ENCODE assay signal across 8 cellular contexts in the genomic region with DNA sequence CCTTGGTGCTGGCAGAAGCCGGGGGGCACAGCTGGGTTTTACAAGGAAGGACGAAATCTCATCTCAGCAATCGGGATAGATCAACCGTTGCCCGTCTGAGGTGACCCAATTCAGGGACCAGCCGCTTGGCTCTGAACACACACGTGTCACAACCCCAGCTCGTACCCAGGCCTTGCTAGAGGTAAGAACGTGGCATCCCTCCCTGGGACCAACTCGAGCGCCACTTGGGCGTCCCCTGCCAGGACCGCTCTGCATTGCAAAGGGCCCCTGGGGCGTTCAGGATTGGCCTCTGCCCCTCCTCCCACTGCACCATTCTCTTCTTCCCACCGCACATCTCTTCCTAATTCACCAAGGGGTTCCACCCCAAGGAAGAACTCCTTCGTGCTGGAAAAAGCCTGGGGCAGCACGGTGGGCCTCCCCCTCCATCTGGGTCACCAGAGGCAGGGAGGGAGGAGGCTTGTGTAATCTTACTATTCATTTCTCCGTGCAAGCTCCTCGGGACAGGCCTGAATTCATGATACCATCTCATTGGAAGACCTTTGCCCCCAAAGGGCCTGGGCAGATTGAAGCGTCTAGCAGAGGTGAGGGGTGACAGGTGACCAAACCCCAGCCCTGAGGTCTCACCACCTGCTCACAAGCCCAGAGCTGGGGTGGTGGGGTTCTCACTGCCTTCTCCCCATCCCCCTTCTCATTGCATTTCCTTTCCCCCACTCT.
DNase-seq lines count a peak whose midpoint lies in the region; ATAC-seq and TF ChIP-seq lines count a peak whose summit lies in the region.

No MANE protein-coding gene starts in this region.

- DNase-seq in activated naive CD8-positive, alpha-beta T cell treated with anti-CD3 and anti-CD28 coated beads for 36 hours = no peak
- DNase-seq in mucosa of descending colon (peak in 2 of 3 donors; percentile 49 to 52), NCI-H1417 treated with DMSO at 0.1 percent for 48 hours (lab: John Stamatoyannopoulos, UW) (no peak)

- H3K4me3 Mint-ChIP-seq in activated naive CD8-positive, alpha-beta T cell = peak overlapping the region; percentile 25
- no peak overlapping the region for H3K4me3 Mint-ChIP-seq in activated naive CD8-positive, alpha-beta T cell treated with anti-CD3 and anti-CD28 coated beads for 36 hours

- peak overlapping the region; percentile 65 to 86 for H3K9ac ChIP-seq in duodenal mucosa (ENCODE audit: low read depth in 1 of 2, low read length in 2 of 2)

- peaks cover 1% of the 10 kb centered on the region for H3K27me3 Mint-ChIP-seq in activated naive CD8-positive, alpha-beta T cell
- peaks cover 10% of the 10 kb centered on the region for H3K27me3 Mint-ChIP-seq in activated naive CD8-positive, alpha-beta T cell treated with anti-CD3 and anti-CD28 coated beads for 36 hours

- H3K36me3 ChIP-seq in duodenal mucosa (ENCODE audit: control insufficient read depth in 1 of 2, insufficient read depth in 2 of 2, low read length in 2 of 2) (no peaks in the 10 kb centered on the region), mucosa of descending colon (ENCODE audit: low read depth) (no peaks in the 10 kb centered on the region), urinary bladder (ENCODE audit: insufficient read depth) (no peaks in the 10 kb centered on the region)

- intact Hi-C loops in mucosa of descending colon (cut with DNase I, micrococcal nuclease) = loop anchor here in 1 of 2 donors (2.0 kb wide), 1 partner anchor 518 kb away; no protein-coding TSS in a partner anchor

- no peak overlapping the region for H3K27ac Mint-ChIP-seq in activated naive CD8-positive, alpha-beta T cell
- no peak overlapping the region for H3K27ac Mint-ChIP-seq in activated naive CD8-positive, alpha-beta T cell treated with anti-CD3 and anti-CD28 coated beads for 36 hours

- H3K27ac ChIP-seq in duodenal mucosa (ENCODE audit: low read depth, low read length) (peak overlapping the region; percentile 93), urinary bladder (ENCODE audit: low read depth) (peak overlapping the region; percentile 63)

- H3K27me3 ChIP-seq in duodenal mucosa (ENCODE audit: control insufficient read depth in 1 of 2, insufficient read depth in 2 of 2, low read length in 2 of 2) = no peaks in the 10 kb centered on the region

- H3K4me1 Mint-ChIP-seq in activated naive CD8-positive, alpha-beta T cell (ENCODE audit: low read depth) = peaks cover 8% of the 10 kb centered on the region
- H3K4me1 Mint-ChIP-seq in activated naive CD8-positive, alpha-beta T cell treated with anti-CD3 and anti-CD28 coated beads for 36 hours = peaks cover 4% of the 10 kb centered on the region

- peaks cover 37 to 47% of the 10 kb centered on the region in 2 donors for H3K4me1 ChIP-seq in duodenal mucosa (ENCODE audit: control insufficient read depth in 1 of 2, insufficient read depth in 2 of 2, low read length in 2 of 2)
- H3K4me1 ChIP-seq in mucosa of descending colon (ENCODE audit: low read depth) = peaks cover 33% of the 10 kb centered on the region
- H3K4me1 ChIP-seq in urinary bladder (ENCODE audit: insufficient read depth) = no peaks in the 10 kb centered on the region

- 65% methylated on average over 20 of the region's 20 CpGs for WGBS in urinary bladder

- TF ChIP-seq CTCF in mucosa of descending colon (IDR thresholded peaks at IDR 0.05) = no peak

- no peaks in the 10 kb centered on the region for H3K9me3 Mint-ChIP-seq in activated naive CD8-positive, alpha-beta T cell (ENCODE audit: low read depth)
- no peaks in the 10 kb centered on the region for H3K9me3 Mint-ChIP-seq in activated naive CD8-positive, alpha-beta T cell treated with anti-CD3 and anti-CD28 coated beads for 36 hours

- no peaks in the 10 kb centered on the region for H3K9me3 ChIP-seq in duodenal mucosa (ENCODE audit: control insufficient read depth in 1 of 2, low read length in 2 of 2)
- H3K9me3 ChIP-seq in mucosa of descending colon = no peaks in the 10 kb centered on the region

- H3K4me3 ChIP-seq in duodenal mucosa (ENCODE audit: low read depth in 1 of 2, low read length in 2 of 2) = peak overlapping the region; percentile 53 to 63
- H3K4me3 ChIP-seq in mucosa of descending colon = no peak overlapping the region
- no peak overlapping the region for H3K4me3 ChIP-seq in urinary bladder (ENCODE audit: low read depth, low read length)

- ATAC-seq in mucosa of descending colon (no peak), HG03439 (IDR thresholded peaks at IDR 0.05; ENCODE audit: unreplicated experiment) (no peak), HG03039 (IDR thresholded peaks at IDR 0.05; ENCODE audit: unreplicated experiment) (no peak)

- no peaks in the 10 kb centered on the region for H3K36me3 Mint-ChIP-seq in activated naive CD8-positive, alpha-beta T cell
- no peaks in the 10 kb centered on the region for H3K36me3 Mint-ChIP-seq in activated naive CD8-positive, alpha-beta T cell treated with anti-CD3 and anti-CD28 coated beads for 36 hours

Comparison
In these comparisons a context has a peak if more than half of its experiments do, and no peak if none do; other contexts are left out.
1. DNase-seq: peak in mucosa of descending colon (2 of 3); none in activated naive CD8-positive, alpha-beta T cell treated with anti-CD3 and anti-CD28 coated beads for 36 hours (single experiment) and NCI-H1417 treated with DMSO at 0.1 percent for 48 hours (single experiment).
2. H3K4me3 ChIP-seq: peak in duodenal mucosa (2 of 2); none in mucosa of descending colon (single experiment) and urinary bladder (single experiment).